ENCODE assay signal across 34 cellular contexts in genomic region chr5:65738305-65738704, GRCh38.
"Had no signal": no experiment of that assay in that cellular context is flagged by ENCODE, and none has a peak within 500 bp of the region (broad histone marks: within the 10 kb centered on the region; RNA-seq: fewer than 3 reads in every experiment).

No MANE protein-coding gene starts in this region.

- H3K27ac Mint-ChIP-seq: activated B cell treated with CpG ODN at 0.5 μM for 24 hours; activated CD8-positive, alpha-beta T cell treated with anti-CD3 and anti-CD28 coated beads for 36 hours; activated naive CD8-positive, alpha-beta T cell; activated T-helper 17 cell treated with anti-CD3 and anti-CD28 coated beads, Interleukin-2, amount 50 U/mL, for 72 hours; T-helper 17 cell; T-helper 2 cell treated with Interferon-gamma antibody and Interleukin-4, amounts not matched to agents 5 μg/mL and 100 μg/mL, for 36 hours had no signal

- H3K4me2 ChIP-seq: hepatocyte had no signal

- FAIRE-seq: astrocyte, colon, endometrium, endothelial cell of umbilical vein, frontal cortex had no signal

- H3K27ac ChIP-seq: brain microvascular endothelial cell, epithelial cell of prostate, heart right ventricle, hepatocyte, WERI-Rb-1 had no signal

- H3K27me3 Mint-ChIP-seq: activated B cell treated with CpG ODN at 0.5 μM for 24 hours; activated CD8-positive, alpha-beta T cell treated with anti-CD3 and anti-CD28 coated beads for 36 hours; activated naive CD8-positive, alpha-beta T cell; activated T-helper 17 cell treated with anti-CD3 and anti-CD28 coated beads, Interleukin-2, amount 50 U/mL, for 72 hours; T-helper 17 cell had no signal

- H3K36me3 ChIP-seq: brain microvascular endothelial cell, heart right ventricle, WERI-Rb-1 had no signal

- H3K9me3 Mint-ChIP-seq: activated CD8-positive, alpha-beta T cell treated with anti-CD3 and anti-CD28 coated beads for 36 hours; activated T-cell treated with anti-CD3 and anti-CD28 coated beads, Interleukin-2, amount 50 U/mL, for 4 hours; activated T-helper 17 cell treated with anti-CD3 and anti-CD28 coated beads, Interleukin-2, amount 50 U/mL, for 72 hours; T-helper 2 cell treated with Interferon-gamma antibody and Interleukin-4, amounts not matched to agents 5 μg/mL and 100 μg/mL, for 36 hours had no signal

- H2AFZ ChIP-seq: hepatocyte had no signal

- DNase-seq: activated B cell treated with CpG ODN at 0.5 μM for 24 hours; activated CD4-positive, alpha-beta T cell treated with anti-CD3 and anti-CD28 coated beads for 48 hours; activated CD4-positive, alpha-beta T cell treated with anti-CD3 and anti-CD28 coated beads, Interleukin-2, amount 50 U/mL, for 1 hour; activated CD4-positive, alpha-beta T cell treated with anti-CD3 and anti-CD28 coated beads, Interleukin-2, amount 50 U/mL, for 48 hours; activated CD8-positive, alpha-beta memory T cell treated with anti-CD3 and anti-CD28 coated beads for 24 hours; activated CD8-positive, alpha-beta T cell treated with anti-CD3 and anti-CD28 coated beads for 36 hours; activated effector memory CD4-positive, alpha-beta T cell treated with Interleukin-2 at 50 U/mL for 16 hours; activated gamma-delta T cell treated with Interleukin-2 at 50 U/mL for 16 hours; activated naive CD4-positive, alpha-beta T cell treated with anti-CD3 and anti-CD28 coated beads, Interleukin-2, amount 50 U/mL, for 16 hours; activated naive CD4-positive, alpha-beta T cell treated with Interleukin-2 at 50 U/mL for 16 hours; activated T-cell treated with anti-CD3 and anti-CD28 coated beads, Interleukin-2, amount 50 U/mL, for 4 hours; amniotic stem cell; anterior cingulate cortex; brain microvascular endothelial cell; caudate nucleus; cortex of kidney; effector CD8-positive, alpha-beta T cell; foreskin fibroblast; heart right ventricle; T-helper 17 cell; T1000; WERI-Rb-1 had no signal

- ATAC-seq: activated CD4-positive, CD25-positive, alpha-beta regulatory T cell treated with anti-CD3 and anti-CD28 coated beads, Interleukin-2, amount 50 U/mL, for 24 hours; activated CD8-positive, alpha-beta T cell treated with anti-CD3 and anti-CD28 coated beads for 36 hours; activated T-cell treated with anti-CD3 and anti-CD28 coated beads, Interleukin-2, amount 50 U/mL, for 4 hours; activated T-helper 17 cell treated with anti-CD3 and anti-CD28 coated beads, Interleukin-2, amount 50 U/mL, for 72 hours; esophagus mucosa; heart right ventricle; T-helper 17 cell had no signal

- H3K27me3 ChIP-seq: brain microvascular endothelial cell, heart right ventricle, hepatocyte had no signal

- H3K4me3 ChIP-seq: heart right ventricle, hepatocyte had no signal

- H3K4me3 Mint-ChIP-seq: activated B cell treated with CpG ODN at 0.5 μM for 24 hours; activated CD8-positive, alpha-beta T cell treated with anti-CD3 and anti-CD28 coated beads for 36 hours; activated naive CD8-positive, alpha-beta T cell; activated T-cell treated with anti-CD3 and anti-CD28 coated beads, Interleukin-2, amount 50 U/mL, for 4 hours; activated T-helper 17 cell treated with anti-CD3 and anti-CD28 coated beads, Interleukin-2, amount 50 U/mL, for 72 hours; T-helper 17 cell; T-helper 2 cell treated with Interferon-gamma antibody and Interleukin-4, amounts not matched to agents 5 μg/mL and 100 μg/mL, for 36 hours had no signal

- H3K9me3 ChIP-seq: heart right ventricle had no signal
